In genomic region chr1:58392083-58392482, GRCh38 we compare ENCODE assay signal across 1 cellular context.
TF ChIP-seq lines count a peak whose summit lies in the region.

No MANE protein-coding gene starts in this region.

TF ChIP-seq in GM12878, 131 proteins besides CTCF, POLR2A, EP300 and RAD21 (continued from another document and continues in another):
- TF ChIP-seq REST (IDR thresholded peaks at IDR 0.05; ENCODE audit: low read depth, low read length) (no peak), ZBTB40 (IDR thresholded peaks at IDR 0.05; ENCODE audit: borderline replicate concordance) (no peak), ZNF217 (IDR thresholded peaks at IDR 0.05) (no peak), CHD1 (IDR thresholded peaks at IDR 0.05; ENCODE audit: low read depth, low read length) (no peak), SUPT20H (IDR thresholded peaks at IDR 0.05; ENCODE audit: borderline replicate concordance, control insufficient read depth, low read depth, low read length) (no peak), POU2F2 (IDR thresholded peaks at IDR 0.05; ENCODE audit: borderline replicate concordance, low read depth, low read length) (peak; percentile 89; the same call in 2 of the 3 replicates), MLLT1 (IDR thresholded peaks at IDR 0.05) (peak; percentile 99), USF1 (IDR thresholded peaks at IDR 0.05; ENCODE audit: borderline replicate concordance, extremely low read length, insufficient read depth, low read depth, low read length) (no peak), SMAD1 (IDR thresholded peaks at IDR 0.05; ENCODE audit: low read depth, partially characterized antibody) (no peak), PML (IDR thresholded peaks at IDR 0.05; ENCODE audit: low read length) (no peak), GABPA (IDR thresholded peaks at IDR 0.05; ENCODE audit: low read depth) (no peak), EZH2 (IDR thresholded peaks at IDR 0.05; ENCODE audit: borderline replicate concordance, control insufficient read depth, low read depth, low read length) (no peak), RELA (IDR thresholded peaks at IDR 0.05; ENCODE audit: borderline replicate concordance, partially characterized antibody) (no peak), ZBED1 (IDR thresholded peaks at IDR 0.05; ENCODE audit: borderline replicate concordance) (no peak), TCF3 (IDR thresholded peaks at IDR 0.05; ENCODE audit: borderline replicate concordance, insufficient read depth, low read depth, low read length) (no peak), IRF4 (IDR thresholded peaks at IDR 0.05; ENCODE audit: low read depth, low read length) (no peak), ETV6 (conservative IDR thresholded peaks at IDR 0.05 in 1 of 2, IDR thresholded peaks at IDR 0.05 in 1 of 2; ENCODE audit: borderline replicate concordance in 1 of 2, low read depth in 1 of 2) (no peak), BHLHE40 (IDR thresholded peaks at IDR 0.05; ENCODE audit: borderline replicate concordance in 1 of 2, low read depth in 2 of 2, low read length in 1 of 2) (peak; percentile 18 to 32; a peak in 1 of 4 replicates), ASH2L (IDR thresholded peaks at IDR 0.05; ENCODE audit: borderline replicate concordance, low read depth) (no peak), SUZ12 (IDR thresholded peaks at IDR 0.05; ENCODE audit: unreplicated experiment) (no peak), CUX1 (IDR thresholded peaks at IDR 0.05; ENCODE audit: insufficient replicate concordance, low read depth, low read length) (no peak), RAD51 (IDR thresholded peaks at IDR 0.05) (0 out of 2 replicates have a peak, but pooled peaks have one; percentile 11), SKIL (IDR thresholded peaks at IDR 0.05; ENCODE audit: low read depth, poor library complexity, severe bottlenecking) (no peak), CHD2 (IDR thresholded peaks at IDR 0.05; ENCODE audit: borderline replicate concordance, low read depth, low read length) (no peak), LARP7 (IDR thresholded peaks at IDR 0.05) (no peak), TAF1 (IDR thresholded peaks at IDR 0.05; ENCODE audit: borderline replicate concordance, low read depth, low read length) (no peak), TARDBP (IDR thresholded peaks at IDR 0.05; ENCODE audit: borderline replicate concordance) (no peak), NFIC (IDR thresholded peaks at IDR 0.05; ENCODE audit: low read depth, low read length) (no peak), MEF2A (IDR thresholded peaks at IDR 0.05; ENCODE audit: insufficient read depth, low read depth, low read length) (peak; percentile 17; the same call in 1 of the 2 replicates), TCF12 (IDR thresholded peaks at IDR 0.05; ENCODE audit: low read depth, low read length) (no peak), SMARCA5 (IDR thresholded peaks at IDR 0.05) (no peak), NFXL1 (IDR thresholded peaks at IDR 0.05; ENCODE audit: borderline replicate concordance) (no peak), KLF5 (IDR thresholded peaks at IDR 0.05; ENCODE audit: partially characterized antibody) (no peak), SRF (IDR thresholded peaks at IDR 0.05; ENCODE audit: low read depth in 2 of 2, low read length in 2 of 2) (peak in 1 of 2 experiments; percentile 70; a peak in 2 of 4 replicates)
- TF ChIP-seq, protein P1, sequence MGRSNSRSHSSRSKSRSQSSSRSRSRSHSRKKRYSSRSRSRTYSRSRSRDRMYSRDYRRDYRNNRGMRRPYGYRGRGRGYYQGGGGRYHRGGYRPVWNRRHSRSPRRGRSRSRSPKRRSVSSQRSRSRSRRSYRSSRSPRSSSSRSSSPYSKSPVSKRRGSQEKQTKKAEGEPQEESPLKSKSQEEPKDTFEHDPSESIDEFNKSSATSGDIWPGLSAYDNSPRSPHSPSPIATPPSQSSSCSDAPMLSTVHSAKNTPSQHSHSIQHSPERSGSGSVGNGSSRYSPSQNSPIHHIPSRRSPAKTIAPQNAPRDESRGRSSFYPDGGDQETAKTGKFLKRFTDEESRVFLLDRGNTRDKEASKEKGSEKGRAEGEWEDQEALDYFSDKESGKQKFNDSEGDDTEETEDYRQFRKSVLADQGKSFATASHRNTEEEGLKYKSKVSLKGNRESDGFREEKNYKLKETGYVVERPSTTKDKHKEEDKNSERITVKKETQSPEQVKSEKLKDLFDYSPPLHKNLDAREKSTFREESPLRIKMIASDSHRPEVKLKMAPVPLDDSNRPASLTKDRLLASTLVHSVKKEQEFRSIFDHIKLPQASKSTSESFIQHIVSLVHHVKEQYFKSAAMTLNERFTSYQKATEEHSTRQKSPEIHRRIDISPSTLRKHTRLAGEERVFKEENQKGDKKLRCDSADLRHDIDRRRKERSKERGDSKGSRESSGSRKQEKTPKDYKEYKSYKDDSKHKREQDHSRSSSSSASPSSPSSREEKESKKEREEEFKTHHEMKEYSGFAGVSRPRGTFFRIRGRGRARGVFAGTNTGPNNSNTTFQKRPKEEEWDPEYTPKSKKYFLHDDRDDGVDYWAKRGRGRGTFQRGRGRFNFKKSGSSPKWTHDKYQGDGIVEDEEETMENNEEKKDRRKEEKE (IDR thresholded peaks at IDR 0.05), result no peak
- TF ChIP-seq, protein P2, sequence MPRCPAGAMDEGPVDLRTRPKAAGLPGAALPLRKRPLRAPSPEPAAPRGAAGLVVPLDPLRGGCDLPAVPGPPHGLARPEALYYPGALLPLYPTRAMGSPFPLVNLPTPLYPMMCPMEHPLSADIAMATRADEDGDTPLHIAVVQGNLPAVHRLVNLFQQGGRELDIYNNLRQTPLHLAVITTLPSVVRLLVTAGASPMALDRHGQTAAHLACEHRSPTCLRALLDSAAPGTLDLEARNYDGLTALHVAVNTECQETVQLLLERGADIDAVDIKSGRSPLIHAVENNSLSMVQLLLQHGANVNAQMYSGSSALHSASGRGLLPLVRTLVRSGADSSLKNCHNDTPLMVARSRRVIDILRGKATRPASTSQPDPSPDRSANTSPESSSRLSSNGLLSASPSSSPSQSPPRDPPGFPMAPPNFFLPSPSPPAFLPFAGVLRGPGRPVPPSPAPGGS (IDR thresholded peaks at IDR 0.05; ENCODE audit: borderline replicate concordance, insufficient read depth, low read depth, low read length, poor library complexity, severe bottlenecking), result no peak
